In genomic region chr12:48813464-48814312, GRCh38 we compare ENCODE assay signal across 8 cellular contexts. TPM values are rescaled to one million over a fixed set of nuclear protein-coding genes. Genes with fewer than 3 reads are reported as not detected.
DNase-seq lines count a peak whose midpoint lies in the region; ATAC-seq and TF ChIP-seq lines count a peak whose summit lies in the region.

No MANE protein-coding gene starts in this region.

- H3K9me3 ChIP-seq in MM.1S (replicated peaks; ENCODE audit: insufficient read depth, low read length) (no peaks in the 10 kb centered on the region), endodermal cell (ENCODE audit: control insufficient read depth, low read length) (no peaks in the 10 kb centered on the region), neural cell (ENCODE audit: low read length) (no peaks in the 10 kb centered on the region)

- peak overlapping the region; percentile 95; the same call in 1 of the 2 replicates for H3K27ac ChIP-seq in C4-2B
- H3K27ac ChIP-seq in MM.1S (ENCODE audit: low read length): no peak overlapping the region
- no peak overlapping the region for H3K27ac ChIP-seq in endodermal cell (ENCODE audit: low read depth, low read length)
- peak overlapping the region; percentile 97 for H3K27ac ChIP-seq in neural cell (ENCODE audit: low read length)

- peaks cover 14% of the 10 kb centered on the region for H3K27me3 ChIP-seq in MM.1S (replicated peaks; ENCODE audit: insufficient read depth, low read length)
- no peaks in the 10 kb centered on the region for H3K27me3 ChIP-seq in endodermal cell (ENCODE audit: control insufficient read depth, insufficient read depth, low read length, poor library complexity, severe bottlenecking)
- no peaks in the 10 kb centered on the region for H3K27me3 ChIP-seq in neural cell (ENCODE audit: insufficient read depth, low read depth, low read length)

- H3K4me3 ChIP-seq in MM.1S (ENCODE audit: low read length): peak overlapping the region; percentile 78
- peak overlapping the region; percentile 93 for H3K4me3 ChIP-seq in endodermal cell (ENCODE audit: low read length)
- peak overlapping the region; percentile 96 for H3K4me3 ChIP-seq in neural cell (ENCODE audit: low read length)

- H3K4me3 Mint-ChIP-seq in endodermal cell: peak overlapping the region; percentile 77

- TF ChIP-seq EP300 in neural cell (conservative IDR thresholded peaks at IDR 0.05; ENCODE audit: poor library complexity, severe bottlenecking): no peak

- peaks cover 5% of the 10 kb centered on the region; the same call in 1 of the 2 replicates for H3F3A ChIP-seq in MM.1S (ENCODE audit: insufficient read depth, low read length)
- peaks cover 4% of the 10 kb centered on the region for H3F3A ChIP-seq in neural cell (ENCODE audit: insufficient read depth, low read length, poor library complexity, severe bottlenecking)

- no peak for TF ChIP-seq RAD21 in neural cell (conservative IDR thresholded peaks at IDR 0.05)

- peak overlapping the region; percentile 100 for H3K4me2 ChIP-seq in MM.1S (ENCODE audit: low read depth, low read length)
- H3K4me2 ChIP-seq in neural cell (ENCODE audit: low read length): no peak overlapping the region

- H3K4me1 ChIP-seq in MM.1S (ENCODE audit: low read length): peaks cover 17% of the 10 kb centered on the region; the same call in 1 of the 2 replicates
- H3K4me1 ChIP-seq in endodermal cell (ENCODE audit: control insufficient read depth, insufficient read depth, low read length): peaks cover 12% of the 10 kb centered on the region

- H3K9ac ChIP-seq in MM.1S (ENCODE audit: low read length) (peak overlapping the region; percentile 70; the same call in 1 of the 2 replicates), endodermal cell (ENCODE audit: extremely low read depth, low read length, poor library complexity, severe bottlenecking) (peak overlapping the region; percentile 42), neural cell (ENCODE audit: low read length) (peak overlapping the region; percentile 97)

- H3K79me2 ChIP-seq in MM.1S (ENCODE audit: low read length) (no peaks in the 10 kb centered on the region), neural cell (replicated peaks; ENCODE audit: insufficient read depth, low read length) (peaks cover 27% of the 10 kb centered on the region)

- DNase-seq in MM.1S: no peak
- DNase-seq in endodermal cell: peak; percentile 88
- DNase-seq in amniotic stem cell (lab: John Stamatoyannopoulos, UW): no peak
- DNase-seq in GF-D8 (lab: John Stamatoyannopoulos, UW): no peak
- no peak for DNase-seq in CD1c-positive myeloid dendritic cell (ENCODE audit: extremely low spot score)

- peak overlapping the region; percentile 100 for H2AFZ ChIP-seq in MM.1S (ENCODE audit: low read length)
- no peak overlapping the region for H2AFZ ChIP-seq in neural cell (ENCODE audit: low read depth, low read length)

- H3K4me1 Mint-ChIP-seq in endodermal cell: peaks cover 29% of the 10 kb centered on the region

- no peaks in the 10 kb centered on the region for H3K9me3 Mint-ChIP-seq in endodermal cell

- WGBS in endodermal cell (ENCODE audit: insufficient coverage in 1 of 2, insufficient read length in 1 of 2), 2 experiments: 0 to 7% methylated on average over 3 to 19 of the region's 21 CpGs

- H3K27me3 Mint-ChIP-seq in endodermal cell (ENCODE audit: insufficient read depth): peaks cover 63% of the 10 kb centered on the region

- no peaks in the 10 kb centered on the region for H4K20me1 ChIP-seq in MM.1S (ENCODE audit: insufficient read depth, low read length)
- H4K20me1 ChIP-seq in neural cell (ENCODE audit: insufficient read depth): no peaks in the 10 kb centered on the region

- H3K36me3 Mint-ChIP-seq in endodermal cell (ENCODE audit: low read depth): no peaks in the 10 kb centered on the region

- H3K27ac Mint-ChIP-seq in endodermal cell: peak overlapping the region; percentile 61

- no peaks in the 10 kb centered on the region for H3K9me2 ChIP-seq in MM.1S (replicated peaks; ENCODE audit: insufficient read depth, low read length)
- H3K9me2 ChIP-seq in neural cell (ENCODE audit: insufficient read depth, low read length): no peaks in the 10 kb centered on the region

- H3K36me3 ChIP-seq in MM.1S (replicated peaks; ENCODE audit: insufficient read depth, low read length) (no peaks in the 10 kb centered on the region), endodermal cell (ENCODE audit: control insufficient read depth, insufficient read depth, low read length) (no peaks in the 10 kb centered on the region), neural cell (ENCODE audit: insufficient read depth, low read length) (no peaks in the 10 kb centered on the region)

- TF ChIP-seq CTCF in C4-2B (conservative IDR thresholded peaks at IDR 0.05) (no peak), MM.1S (IDR thresholded peaks at IDR 0.05; ENCODE audit: low read length) (no peak), endodermal cell (conservative IDR thresholded peaks at IDR 0.05) (no peak), neural cell (IDR thresholded peaks at IDR 0.05; ENCODE audit: poor library complexity, severe bottlenecking) (no peak)

- no peak for ATAC-seq in GM21717 (IDR thresholded peaks at IDR 0.05; ENCODE audit: unreplicated experiment)

TF ChIP-seq in neural cell, 6 proteins besides CTCF, POLR2A, EP300 and RAD21:
- TF ChIP-seq, protein P1, sequence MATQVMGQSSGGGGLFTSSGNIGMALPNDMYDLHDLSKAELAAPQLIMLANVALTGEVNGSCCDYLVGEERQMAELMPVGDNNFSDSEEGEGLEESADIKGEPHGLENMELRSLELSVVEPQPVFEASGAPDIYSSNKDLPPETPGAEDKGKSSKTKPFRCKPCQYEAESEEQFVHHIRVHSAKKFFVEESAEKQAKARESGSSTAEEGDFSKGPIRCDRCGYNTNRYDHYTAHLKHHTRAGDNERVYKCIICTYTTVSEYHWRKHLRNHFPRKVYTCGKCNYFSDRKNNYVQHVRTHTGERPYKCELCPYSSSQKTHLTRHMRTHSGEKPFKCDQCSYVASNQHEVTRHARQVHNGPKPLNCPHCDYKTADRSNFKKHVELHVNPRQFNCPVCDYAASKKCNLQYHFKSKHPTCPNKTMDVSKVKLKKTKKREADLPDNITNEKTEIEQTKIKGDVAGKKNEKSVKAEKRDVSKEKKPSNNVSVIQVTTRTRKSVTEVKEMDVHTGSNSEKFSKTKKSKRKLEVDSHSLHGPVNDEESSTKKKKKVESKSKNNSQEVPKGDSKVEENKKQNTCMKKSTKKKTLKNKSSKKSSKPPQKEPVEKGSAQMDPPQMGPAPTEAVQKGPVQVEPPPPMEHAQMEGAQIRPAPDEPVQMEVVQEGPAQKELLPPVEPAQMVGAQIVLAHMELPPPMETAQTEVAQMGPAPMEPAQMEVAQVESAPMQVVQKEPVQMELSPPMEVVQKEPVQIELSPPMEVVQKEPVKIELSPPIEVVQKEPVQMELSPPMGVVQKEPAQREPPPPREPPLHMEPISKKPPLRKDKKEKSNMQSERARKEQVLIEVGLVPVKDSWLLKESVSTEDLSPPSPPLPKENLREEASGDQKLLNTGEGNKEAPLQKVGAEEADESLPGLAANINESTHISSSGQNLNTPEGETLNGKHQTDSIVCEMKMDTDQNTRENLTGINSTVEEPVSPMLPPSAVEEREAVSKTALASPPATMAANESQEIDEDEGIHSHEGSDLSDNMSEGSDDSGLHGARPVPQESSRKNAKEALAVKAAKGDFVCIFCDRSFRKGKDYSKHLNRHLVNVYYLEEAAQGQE (IDR thresholded peaks at IDR 0.05; ENCODE audit: borderline replicate concordance): no peak
- no peak for TF ChIP-seq POLR2AphosphoS5 (IDR thresholded peaks at IDR 0.05)
- TF ChIP-seq EZH2 (IDR thresholded peaks at IDR 0.05; ENCODE audit: borderline replicate concordance, insufficient read depth, low read length, poor library complexity, severe bottlenecking): no peak
- no peak for TF ChIP-seq SMC3 (conservative IDR thresholded peaks at IDR 0.05; ENCODE audit: poor library complexity)
- no peak for TF ChIP-seq MXI1 (conservative IDR thresholded peaks at IDR 0.05; ENCODE audit: poor library complexity, severe bottlenecking)
- no peak for TF ChIP-seq TAF1 (IDR thresholded peaks at IDR 0.05; ENCODE audit: low read depth)

RNA-seq across cellular contexts. Expression of gene CACNB3, which starts 4.6 kb away (rescaled TPM):
- total RNA-seq in endodermal cell: 10 to 100 TPM; 40.6 to 59.9 TPM
- 57.5 TPM for polyA plus RNA-seq in endodermal cell (2013, experiment 1 of 2)
- 51.8 TPM for polyA plus RNA-seq in endodermal cell (2013, experiment 2 of 2)
- 123 and 129 TPM in 2 replicates for polyA plus RNA-seq in neural cell
- 97.0 and 102 TPM in 2 replicates for polyA minus RNA-seq in neural cell

RNA-seq across cellular contexts. Expression of gene ADCY6, which starts 24.8 kb away (rescaled TPM):
- total RNA-seq in endodermal cell: 10 to 100 TPM; 52.8 to 58.6 TPM
- polyA plus RNA-seq in endodermal cell (2013, experiment 1 of 2): 41.9 TPM
- polyA plus RNA-seq in endodermal cell (2013, experiment 2 of 2): 38.2 TPM
- polyA plus RNA-seq in neural cell: 43.1 and 48.2 TPM in 2 replicates
- 33.9 and 36.3 TPM in 2 replicates for polyA minus RNA-seq in neural cell

RNA-seq across cellular contexts. Expression of gene DDX23, which starts 38.3 kb away (rescaled TPM):
- total RNA-seq in endodermal cell: 100 to 1,000 TPM in 1 of 2 donors, 10 to 100 TPM in 1; 98.5 to 108 TPM
- 61.8 TPM for polyA plus RNA-seq in endodermal cell (2013, experiment 1 of 2)
- 61.8 TPM for polyA plus RNA-seq in endodermal cell (2013, experiment 2 of 2)
- 94.6 and 96.5 TPM in 2 replicates for polyA plus RNA-seq in neural cell
- polyA minus RNA-seq in neural cell: 68.2 and 73.7 TPM in 2 replicates

RNA-seq across cellular contexts. Expression of gene RND1, which starts 52.0 kb away (rescaled TPM):
- total RNA-seq in endodermal cell: 10 to 100 TPM; 10.7 to 18.9 TPM
- polyA plus RNA-seq in endodermal cell (2013, experiment 1 of 2): 21.7 TPM
- 19.7 TPM for polyA plus RNA-seq in endodermal cell (2013, experiment 2 of 2)
- polyA plus RNA-seq in neural cell: 1.3 and 5.8 TPM in 2 replicates
- polyA minus RNA-seq in neural cell: 4.3 and 6.3 TPM in 2 replicates

Comparison
In these comparisons a context has a peak if more than half of its experiments do, and no peak if none do; other contexts are left out.
1. H3K27ac ChIP-seq: peak in C4-2B (single experiment) and neural cell (single experiment); none in MM.1S (single experiment) and endodermal cell (single experiment).
2. H3K9ac ChIP-seq: peak in every context shown above with its lines; median percentile 97 in neural cell; 70 in MM.1S; 42 in endodermal cell.
3. Peak in every context shown above with its lines, with median percentiles within 50 percentile points of each other: H3K4me3 ChIP-seq.